18 cellular contexts compared by ENCODE assay signal in the genomic region with DNA sequence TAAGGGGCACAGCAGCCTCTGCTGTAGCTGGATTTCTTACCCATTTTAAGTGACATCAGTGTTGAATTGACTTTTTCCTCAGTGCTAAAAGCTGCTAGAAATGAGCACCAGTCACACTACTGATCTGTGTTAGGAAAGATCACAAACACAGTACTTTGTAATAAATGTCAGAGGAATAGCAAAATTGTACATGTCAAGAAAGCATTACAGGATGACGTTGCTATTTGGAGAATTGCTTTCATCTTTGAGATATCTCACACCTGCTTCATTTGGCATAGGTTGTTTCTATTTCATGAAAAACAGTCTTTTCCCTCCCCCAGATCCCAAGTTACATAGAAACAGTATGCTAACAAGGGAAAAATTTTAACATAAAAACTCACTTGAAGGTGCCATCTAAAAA.
A peak's percentile ranks its signal among the peaks of the same experiment; 100 is the strongest.
DNase-seq lines count a peak whose midpoint lies in the region; ATAC-seq and TF ChIP-seq lines count a peak whose summit lies in the region.
"Had no signal": no experiment of that assay in that cellular context is flagged by ENCODE, and none has a peak within 500 bp of the region (broad histone marks: within the 10 kb centered on the region; RNA-seq: fewer than 3 reads in every experiment).

No MANE protein-coding gene starts in this region.

- ATAC-seq in heart left ventricle (peak in 3 of 4 donors; percentile 14 to 32 (median 18)), T-helper 17 cell (no peak), left colon (peak; percentile 17), HG03520 (IDR thresholded peaks at IDR 0.05; ENCODE audit: unreplicated experiment) (no peak)
- no peak for ATAC-seq in stimulated activated effector memory CD8-positive, alpha-beta T cell treated with anti-CD3 and anti-CD28 coated beads, Interleukin-12 subunit alpha, Interleukin-12 subunit beta, amount 100 ng/mL, for 72 hours
- ATAC-seq: Panc1 had no signal

- no peak overlapping the region for H3K27ac Mint-ChIP-seq in T-helper 17 cell
- peak overlapping the region; percentile 96 for H3K27ac Mint-ChIP-seq in stimulated activated effector memory CD8-positive, alpha-beta T cell treated with anti-CD3 and anti-CD28 coated beads, Interleukin-12 subunit alpha, Interleukin-12 subunit beta, amount 100 ng/mL, for 72 hours

- no peak for TF ChIP-seq CTCF in heart left ventricle (IDR thresholded peaks at IDR 0.05)

- peaks cover 46% of the 10 kb centered on the region for H3K4me1 Mint-ChIP-seq in T-helper 17 cell
- peaks cover 57% of the 10 kb centered on the region for H3K4me1 Mint-ChIP-seq in stimulated activated effector memory CD8-positive, alpha-beta T cell treated with anti-CD3 and anti-CD28 coated beads, Interleukin-12 subunit alpha, Interleukin-12 subunit beta, amount 100 ng/mL, for 72 hours

- H3K9me3 ChIP-seq in heart left ventricle (no peaks in the 10 kb centered on the region), T-helper 17 cell (ENCODE audit: control insufficient read depth, low read length, poor library complexity, severe bottlenecking) (no peaks in the 10 kb centered on the region)

- H3K4me3 ChIP-seq in heart left ventricle: no peak overlapping the region
- H3K4me3 ChIP-seq: GM23248, skin epidermis had no signal

- H3K36me3 ChIP-seq in heart left ventricle: no peaks in the 10 kb centered on the region

- H3K9me3 Mint-ChIP-seq in stimulated activated effector memory CD8-positive, alpha-beta T cell treated with anti-CD3 and anti-CD28 coated beads, Interleukin-12 subunit alpha, Interleukin-12 subunit beta, amount 100 ng/mL, for 72 hours: no peaks in the 10 kb centered on the region

- 18 to 49% (median 27%) methylated on average over 1 of the region's 1 CpG for WGBS in heart left ventricle, 4 donors

- no peaks in the 10 kb centered on the region for H3K27me3 Mint-ChIP-seq in T-helper 17 cell

- peaks cover under 1% of the 10 kb centered on the region for H3K36me3 Mint-ChIP-seq in T-helper 17 cell (ENCODE audit: low read depth)
- peaks cover 13% of the 10 kb centered on the region for H3K36me3 Mint-ChIP-seq in stimulated activated effector memory CD8-positive, alpha-beta T cell treated with anti-CD3 and anti-CD28 coated beads, Interleukin-12 subunit alpha, Interleukin-12 subunit beta, amount 100 ng/mL, for 72 hours

- DNase-seq in heart left ventricle: no peak
- no peak for DNase-seq in cardiac septum (ENCODE audit: low spot score)
- no peak for DNase-seq in T-helper 17 cell
- DNase-seq in left colon: no peak
- DNase-seq in stimulated activated effector memory CD8-positive, alpha-beta T cell treated with anti-CD3 and anti-CD28 coated beads, Interleukin-12 subunit alpha, Interleukin-12 subunit beta, amount 100 ng/mL, for 72 hours (ENCODE audit: low spot score in 2 of 2): no peak
- no peak for DNase-seq in HCEC 1CT
- no peak for DNase-seq in Kasumi-1 (lab: John Stamatoyannopoulos, UW)
- DNase-seq: activated CD4-positive, alpha-beta T cell treated with anti-CD3 and anti-CD28 coated beads, Interleukin-2, amount 50 U/mL, for 1 hour; aorta; cortex of kidney; foreskin keratinocyte; GDM1; NCI-H1092; NCI-H526 treated with DMSO at 0.1 percent for 48 hours had no signal

- peak overlapping the region in 4 of 12 donors; percentile 17 to 39 (median 35) for H3K27ac ChIP-seq in heart left ventricle
- H3K27ac ChIP-seq: foreskin keratinocyte, GM23248 had no signal

- no peak for TF ChIP-seq POLR2A in heart left ventricle (IDR thresholded peaks at IDR 0.05)

- H3K4me1 ChIP-seq in heart left ventricle: peaks cover 0 to 28% (median 16%) of the 10 kb centered on the region in 12 donors
- H3K4me1 ChIP-seq: foreskin keratinocyte had no signal

- peak overlapping the region; percentile 31 for H3K4me3 Mint-ChIP-seq in T-helper 17 cell
- H3K4me3 Mint-ChIP-seq in stimulated activated effector memory CD8-positive, alpha-beta T cell treated with anti-CD3 and anti-CD28 coated beads, Interleukin-12 subunit alpha, Interleukin-12 subunit beta, amount 100 ng/mL, for 72 hours: peak overlapping the region; percentile 64

- intact Hi-C loops in heart left ventricle (cut with DNase I) (no loop called here), cardiac septum (cut with DNase I) (loop anchor here (5.0 kb wide), 1 partner anchor 34 kb away; no protein-coding TSS in a partner anchor), left colon (cut with DNase I, micrococcal nuclease) (no loop called here)

- no peaks in the 10 kb centered on the region for H3K27me3 ChIP-seq in heart left ventricle
- H3K27me3 ChIP-seq: foreskin keratinocyte had no signal

Comparison
In these comparisons a context has a peak if more than half of its experiments do, and no peak if none do; other contexts are left out.
1. ATAC-seq: peak in heart left ventricle (3 of 4) and left colon (single experiment); none in T-helper 17 cell (single experiment), stimulated activated effector memory CD8-positive, alpha-beta T cell treated with anti-CD3 and anti-CD28 coated beads, Interleukin-12 subunit alpha, Interleukin-12 subunit beta, amount 100 ng/mL, for 72 hours (single experiment) and HG03520 (single experiment).